1 cellular context compared by ENCODE assay signal in the genomic region with DNA sequence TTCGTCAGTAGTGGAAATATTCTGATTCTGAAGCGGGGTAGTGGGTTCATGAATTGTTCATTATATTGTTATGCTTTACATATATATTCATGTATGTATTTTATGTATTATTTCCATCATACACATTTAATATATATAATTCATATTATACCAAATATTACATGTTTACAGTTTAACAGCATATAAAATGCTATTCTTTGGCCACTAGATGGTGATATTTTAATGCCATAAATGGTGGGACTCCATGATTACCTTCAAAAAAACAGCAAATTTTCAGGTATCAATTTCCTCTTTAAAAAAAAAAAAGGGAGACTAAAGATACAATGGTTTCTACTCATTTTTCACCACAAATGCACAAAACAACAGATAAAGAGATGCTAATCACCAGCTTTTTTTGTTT.
A peak's percentile ranks its signal among the peaks of the same experiment; 100 is the strongest.
TF ChIP-seq lines count a peak whose summit lies in the region.

No MANE protein-coding gene starts in this region.

TF ChIP-seq in GM12878, 131 proteins besides CTCF, POLR2A, EP300 and RAD21 (continued from another document):
- TF ChIP-seq, protein P1, sequence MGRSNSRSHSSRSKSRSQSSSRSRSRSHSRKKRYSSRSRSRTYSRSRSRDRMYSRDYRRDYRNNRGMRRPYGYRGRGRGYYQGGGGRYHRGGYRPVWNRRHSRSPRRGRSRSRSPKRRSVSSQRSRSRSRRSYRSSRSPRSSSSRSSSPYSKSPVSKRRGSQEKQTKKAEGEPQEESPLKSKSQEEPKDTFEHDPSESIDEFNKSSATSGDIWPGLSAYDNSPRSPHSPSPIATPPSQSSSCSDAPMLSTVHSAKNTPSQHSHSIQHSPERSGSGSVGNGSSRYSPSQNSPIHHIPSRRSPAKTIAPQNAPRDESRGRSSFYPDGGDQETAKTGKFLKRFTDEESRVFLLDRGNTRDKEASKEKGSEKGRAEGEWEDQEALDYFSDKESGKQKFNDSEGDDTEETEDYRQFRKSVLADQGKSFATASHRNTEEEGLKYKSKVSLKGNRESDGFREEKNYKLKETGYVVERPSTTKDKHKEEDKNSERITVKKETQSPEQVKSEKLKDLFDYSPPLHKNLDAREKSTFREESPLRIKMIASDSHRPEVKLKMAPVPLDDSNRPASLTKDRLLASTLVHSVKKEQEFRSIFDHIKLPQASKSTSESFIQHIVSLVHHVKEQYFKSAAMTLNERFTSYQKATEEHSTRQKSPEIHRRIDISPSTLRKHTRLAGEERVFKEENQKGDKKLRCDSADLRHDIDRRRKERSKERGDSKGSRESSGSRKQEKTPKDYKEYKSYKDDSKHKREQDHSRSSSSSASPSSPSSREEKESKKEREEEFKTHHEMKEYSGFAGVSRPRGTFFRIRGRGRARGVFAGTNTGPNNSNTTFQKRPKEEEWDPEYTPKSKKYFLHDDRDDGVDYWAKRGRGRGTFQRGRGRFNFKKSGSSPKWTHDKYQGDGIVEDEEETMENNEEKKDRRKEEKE (IDR thresholded peaks at IDR 0.05): no peak
- TF ChIP-seq SRF (IDR thresholded peaks at IDR 0.05; ENCODE audit: low read depth in 2 of 2, low read length in 2 of 2) (no peak), ZNF384 (IDR thresholded peaks at IDR 0.05; ENCODE audit: borderline replicate concordance, low read depth, low read length) (0 out of 2 replicates have a peak, but pooled peaks have one; percentile 44), SREBF2 (IDR thresholded peaks at IDR 0.05; ENCODE audit: low read length) (no peak), KDM1A (IDR thresholded peaks at IDR 0.05; ENCODE audit: borderline replicate concordance) (no peak)
- TF ChIP-seq, protein P2, sequence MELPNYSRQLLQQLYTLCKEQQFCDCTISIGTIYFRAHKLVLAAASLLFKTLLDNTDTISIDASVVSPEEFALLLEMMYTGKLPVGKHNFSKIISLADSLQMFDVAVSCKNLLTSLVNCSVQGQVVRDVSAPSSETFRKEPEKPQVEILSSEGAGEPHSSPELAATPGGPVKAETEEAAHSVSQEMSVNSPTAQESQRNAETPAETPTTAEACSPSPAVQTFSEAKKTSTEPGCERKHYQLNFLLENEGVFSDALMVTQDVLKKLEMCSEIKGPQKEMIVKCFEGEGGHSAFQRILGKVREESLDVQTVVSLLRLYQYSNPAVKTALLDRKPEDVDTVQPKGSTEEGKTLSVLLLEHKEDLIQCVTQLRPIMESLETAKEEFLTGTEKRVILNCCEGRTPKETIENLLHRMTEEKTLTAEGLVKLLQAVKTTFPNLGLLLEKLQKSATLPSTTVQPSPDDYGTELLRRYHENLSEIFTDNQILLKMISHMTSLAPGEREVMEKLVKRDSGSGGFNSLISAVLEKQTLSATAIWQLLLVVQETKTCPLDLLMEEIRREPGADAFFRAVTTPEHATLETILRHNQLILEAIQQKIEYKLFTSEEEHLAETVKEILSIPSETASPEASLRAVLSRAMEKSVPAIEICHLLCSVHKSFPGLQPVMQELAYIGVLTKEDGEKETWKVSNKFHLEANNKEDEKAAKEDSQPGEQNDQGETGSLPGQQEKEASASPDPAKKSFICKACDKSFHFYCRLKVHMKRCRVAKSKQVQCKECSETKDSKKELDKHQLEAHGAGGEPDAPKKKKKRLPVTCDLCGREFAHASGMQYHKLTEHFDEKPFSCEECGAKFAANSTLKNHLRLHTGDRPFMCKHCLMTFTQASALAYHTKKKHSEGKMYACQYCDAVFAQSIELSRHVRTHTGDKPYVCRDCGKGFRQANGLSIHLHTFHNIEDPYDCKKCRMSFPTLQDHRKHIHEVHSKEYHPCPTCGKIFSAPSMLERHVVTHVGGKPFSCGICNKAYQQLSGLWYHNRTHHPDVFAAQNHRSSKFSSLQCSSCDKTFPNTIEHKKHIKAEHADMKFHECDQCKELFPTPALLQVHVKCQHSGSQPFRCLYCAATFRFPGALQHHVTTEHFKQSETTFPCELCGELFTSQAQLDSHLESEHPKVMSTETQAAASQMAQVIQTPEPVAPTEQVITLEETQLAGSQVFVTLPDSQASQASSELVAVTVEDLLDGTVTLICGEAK (IDR thresholded peaks at IDR 0.05; ENCODE audit: borderline replicate concordance): no peak
- TF ChIP-seq, protein P3, sequence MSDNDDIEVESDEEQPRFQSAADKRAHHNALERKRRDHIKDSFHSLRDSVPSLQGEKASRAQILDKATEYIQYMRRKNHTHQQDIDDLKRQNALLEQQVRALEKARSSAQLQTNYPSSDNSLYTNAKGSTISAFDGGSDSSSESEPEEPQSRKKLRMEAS (IDR thresholded peaks at IDR 0.05; ENCODE audit: low read depth, low read length): no peak
